In the genomic region with DNA sequence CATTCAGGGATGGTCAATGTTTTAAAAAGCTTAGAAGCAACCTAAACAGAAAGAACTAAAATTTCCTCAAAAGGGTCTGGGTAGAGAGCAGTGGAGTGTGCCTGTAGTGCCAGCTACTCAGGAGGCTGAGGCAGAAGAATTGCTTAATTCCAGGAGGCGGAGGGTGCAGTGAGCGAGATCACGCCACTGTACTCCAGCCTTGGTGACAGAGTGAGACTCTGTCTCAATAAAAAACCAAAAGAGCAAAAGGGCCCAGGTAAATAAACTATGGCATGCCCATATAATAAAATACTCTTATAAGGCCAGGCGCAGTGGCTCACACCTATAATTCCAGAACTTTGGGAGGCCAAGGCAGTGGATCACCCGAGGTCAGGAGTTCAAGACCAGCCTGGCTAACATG, we compare ENCODE assay signal across 20 cellular contexts.
DNase-seq lines count a peak whose midpoint lies in the region; ATAC-seq, FAIRE-seq and TF ChIP-seq lines count a peak whose summit lies in the region.
"Had no signal": no experiment of that assay in that cellular context is flagged by ENCODE, and none has a peak within 500 bp of the region (broad histone marks: within the 10 kb centered on the region; RNA-seq: fewer than 3 reads in every experiment).

No MANE protein-coding gene starts in this region.

- no peak for TF ChIP-seq RAD21 in HepG2 (CRISPR knock-in tag; IDR thresholded peaks at IDR 0.05)

- in situ Hi-C loops in HepG2 (cut with HindIII; ENCODE audit: extremely low pct_ligation_motif_present, low pct_unique_long_range_greater_than_20kb), result no loop called here

- H3K4me2 ChIP-seq in osteoblast (ENCODE audit: insufficient read depth, low read length) (no peak overlapping the region), HepG2 (ENCODE audit: low read depth, low read length) (no peak overlapping the region)

- H2AFZ ChIP-seq in ACC112 (ENCODE audit: low read length, unreplicated experiment) (no peak overlapping the region), osteoblast (ENCODE audit: low read length) (no peak overlapping the region), HepG2 (ENCODE audit: low read length) (no peak overlapping the region)

- intact Hi-C loops in lower lobe of right lung (cut with DNase I) (no loop called here), HepG2 (cut with micrococcal nuclease; ENCODE audit: unreplicated experiment) (no loop called here)

- H3K27me3 ChIP-seq in ACC112 (ENCODE audit: insufficient read depth, low read length), result no peaks in the 10 kb centered on the region
- no peaks in the 10 kb centered on the region for H3K27me3 ChIP-seq in lower lobe of right lung (ENCODE audit: low read depth)
- no peaks in the 10 kb centered on the region for H3K27me3 ChIP-seq in osteoblast (ENCODE audit: insufficient read depth, low read length)
- H3K27me3 ChIP-seq in foreskin keratinocyte, result no peaks in the 10 kb centered on the region
- H3K27me3 ChIP-seq in HepG2 (ENCODE audit: control insufficient read depth in 1 of 2, insufficient read depth in 2 of 2, low read length in 2 of 2), result no peaks in the 10 kb centered on the region
- H3K27me3 ChIP-seq: MG63 had no signal

- no peak for DNase-seq in SK-N-MC (ENCODE audit: low read depth, low spot score)
- no peak for DNase-seq in lower lobe of right lung
- DNase-seq in osteoblast (ENCODE audit: insufficient read length, low spot score, missing footprints), result no peak
- DNase-seq in foreskin keratinocyte, result no peak
- DNase-seq in NCI-H1417 treated with DMSO at 0.1 percent for 48 hours (lab: John Stamatoyannopoulos, UW), result no peak
- no peak for DNase-seq in HepG2 (ENCODE audit: low spot score)
- DNase-seq: 8988T; CD4-positive, alpha-beta T cell; DMS153; GF-D8; Kasumi-1; MG63; NCI-H1048; NCI-H1436 treated with DMSO at 0.1 percent for 48 hours; NCI-H2029; NCI-H345; NCI-H526 had no signal

- TF ChIP-seq EP300 in HepG2 (IDR thresholded peaks at IDR 0.05; ENCODE audit: low read depth in 2 of 2, low read length in 2 of 2) (no peak), HepG2 (CRISPR knock-in tag; IDR thresholded peaks at IDR 0.05; ENCODE audit: borderline replicate concordance) (no peak)

- BruUV-seq in HepG2 (replicated peaks; lab: Mats Ljungman, UMichigan), result no TSS peak

- FAIRE-seq in HepG2 (lab: Jason Lieb, UNC), result no peak

- POLR2A ChIA-PET in HepG2 (lab: Yijun Ruan, JAX), result interaction anchor here (1.8 kb wide), 1 partner anchor 11 kb away, joined by 6 read pairs; no protein-coding TSS in a partner anchor

- H3K36me3 ChIP-seq in ACC112 (ENCODE audit: insufficient read depth, low read length) (no peaks in the 10 kb centered on the region), SK-N-MC (ENCODE audit: insufficient read depth, low read length) (no peaks in the 10 kb centered on the region), lower lobe of right lung (no peaks in the 10 kb centered on the region), osteoblast (ENCODE audit: insufficient read depth, low read length) (peaks cover 8% of the 10 kb centered on the region), HepG2 (replicated peaks in 1 of 2; ENCODE audit: control insufficient read depth in 1 of 2, insufficient read depth in 2 of 2, low read length in 2 of 2) (0 out of 5 replicates have a peak, but pooled peaks cover 5 to 7% of the 10 kb centered on the region in 2 experiments)

- H3K4me1 ChIP-seq in ACC112 (ENCODE audit: control insufficient read depth, insufficient read depth, low read length, unreplicated experiment) (peaks cover 52% of the 10 kb centered on the region), lower lobe of right lung (peaks cover 14% of the 10 kb centered on the region), osteoblast (ENCODE audit: insufficient read depth, low read length) (peaks cover 28% of the 10 kb centered on the region), foreskin keratinocyte (peaks cover 34% of the 10 kb centered on the region), HepG2 (ENCODE audit: insufficient read depth, low read length) (peaks cover 13% of the 10 kb centered on the region)

- WGBS in HepG2 (ENCODE audit: low lambda C conversion rate), result 95% methylated on average over 5 of the region's 5 CpGs

- no peak for TF ChIP-seq CTCF in lower lobe of right lung (IDR thresholded peaks at IDR 0.05)
- no peak for TF ChIP-seq CTCF in osteoblast (IDR thresholded peaks at IDR 0.05; ENCODE audit: extremely low read depth, low read depth, low read length)
- TF ChIP-seq CTCF in foreskin keratinocyte (conservative IDR thresholded peaks at IDR 0.05), result no peak
- no peak for TF ChIP-seq CTCF in HepG2 (CRISPR knock-in tag; IDR thresholded peaks at IDR 0.05)

- H3K9me3 ChIP-seq in SK-N-MC (ENCODE audit: low read depth, low read length) (no peaks in the 10 kb centered on the region), lower lobe of right lung (no peaks in the 10 kb centered on the region), osteoblast (ENCODE audit: low read depth, low read length) (no peaks in the 10 kb centered on the region), HepG2 (ENCODE audit: low read length) (no peaks in the 10 kb centered on the region)
- H3K9me3 ChIP-seq: MG63 had no signal

- H4K20me1 ChIP-seq in osteoblast (ENCODE audit: insufficient read depth, low read length) (peaks cover 4% of the 10 kb centered on the region), HepG2 (ENCODE audit: insufficient read depth, low read length) (no peaks in the 10 kb centered on the region)

- CTCF ChIA-PET in HepG2 (lab: Yijun Ruan, JAX; ENCODE audit: low intra/inter-chr PET ratio, low total read pairs), result no interaction called here

- H3K9ac ChIP-seq in SK-N-MC (ENCODE audit: insufficient read length), result no peak overlapping the region
- no peak overlapping the region for H3K9ac ChIP-seq in HepG2 (ENCODE audit: insufficient read depth, low read depth, low read length)

- no peak for TF ChIP-seq POLR2A in HepG2 (IDR thresholded peaks at IDR 0.05; ENCODE audit: insufficient read depth in 1 of 2, low read depth in 2 of 2, low read length in 2 of 2)

- peak; percentile 34 to 73 for ATAC-seq in lower lobe of right lung
- no peak for ATAC-seq in foreskin keratinocyte
- no peak for ATAC-seq in GM18517 (IDR thresholded peaks at IDR 0.05; ENCODE audit: unreplicated experiment)
- no peak for ATAC-seq in HepG2

- H3K4me3 ChIP-seq in ACC112 (ENCODE audit: low read depth, low read length) (no peak overlapping the region), SK-N-MC (no peak overlapping the region), lower lobe of right lung (no peak overlapping the region), osteoblast (ENCODE audit: insufficient read depth, low read length) (no peak overlapping the region), HepG2 (replicated peaks in 1 of 3; ENCODE audit: insufficient read depth in 1 of 3, low read depth in 2 of 3, low read length in 3 of 3) (no peak overlapping the region)
- H3K4me3 ChIP-seq: MG63 had no signal

- H3K79me2 ChIP-seq in ACC112 (ENCODE audit: control insufficient read depth, insufficient read depth, low read length, unreplicated experiment), result peaks cover 85% of the 10 kb centered on the region
- H3K79me2 ChIP-seq in osteoblast (ENCODE audit: insufficient read depth, low read length), result peaks cover 94% of the 10 kb centered on the region
- H3K79me2 ChIP-seq in HepG2 (ENCODE audit: insufficient read depth, low read length), result no peaks in the 10 kb centered on the region

- H3K27ac ChIP-seq in ACC112 (ENCODE audit: low read depth, low read length) (peak overlapping the region; percentile 77), SK-N-MC (peak overlapping the region; percentile 98; the same call in 1 of the 2 replicates), lower lobe of right lung (peak overlapping the region; percentile 12), osteoblast (ENCODE audit: low read depth, low read length) (peak overlapping the region; percentile 84), foreskin keratinocyte (no peak overlapping the region), HepG2 (ENCODE audit: extremely low read length, insufficient read depth, low read length) (no peak overlapping the region)
- H3K27ac ChIP-seq: HL-60 had no signal

TF ChIP-seq in HepG2, 621 proteins besides CTCF, POLR2A, EP300 and RAD21 (continues in another document):
- no peak for TF ChIP-seq ZNF816 (CRISPR knock-in tag; IDR thresholded peaks at IDR 0.05; ENCODE audit: borderline replicate concordance)
- no peak for TF ChIP-seq ZNF264 (CRISPR knock-in tag; IDR thresholded peaks at IDR 0.05)
- no peak for TF ChIP-seq ZNF552 (CRISPR knock-in tag; IDR thresholded peaks at IDR 0.05; ENCODE audit: borderline replicate concordance)
- no peak for TF ChIP-seq ZNF224 (CRISPR knock-in tag; IDR thresholded peaks at IDR 0.05)
- no peak for TF ChIP-seq ZSCAN12 (CRISPR knock-in tag; IDR thresholded peaks at IDR 0.05)

Comparison
In these comparisons a context has a peak if more than half of its experiments do, and no peak if none do; other contexts are left out.
1. H3K27ac ChIP-seq: peak in ACC112 (single experiment), SK-N-MC (single experiment), lower lobe of right lung (single experiment) and osteoblast (single experiment); none in foreskin keratinocyte (single experiment) and HepG2 (single experiment).
2. ATAC-seq: peak in lower lobe of right lung (2 of 2); none in foreskin keratinocyte (single experiment), GM18517 (single experiment) and HepG2 (single experiment).